11 cellular contexts compared by ENCODE assay signal in the genomic region with DNA sequence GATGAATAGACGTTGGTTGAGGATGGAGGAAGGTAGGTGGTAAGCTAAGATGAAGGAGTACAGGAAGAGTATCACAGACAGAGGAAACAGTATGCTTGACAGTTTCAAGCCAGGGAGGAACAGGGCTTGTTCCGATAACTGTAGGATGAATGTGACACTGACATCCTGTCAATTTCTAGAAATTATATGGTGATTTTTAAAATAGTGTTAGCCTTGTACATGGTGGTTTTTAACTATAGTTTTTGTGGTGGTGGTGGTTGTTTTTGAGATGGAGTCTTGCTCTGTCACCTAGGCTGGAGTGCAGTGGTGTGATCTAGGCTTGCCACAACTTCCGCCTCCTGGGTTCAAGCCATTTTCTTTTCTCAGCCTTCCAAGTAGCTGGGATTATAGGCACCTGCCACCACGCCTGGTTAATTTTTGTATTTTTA.
A peak's percentile ranks its signal among the peaks of the same experiment; 100 is the strongest.
DNase-seq lines count a peak whose midpoint lies in the region; ATAC-seq and TF ChIP-seq lines count a peak whose summit lies in the region.
"Had no signal": no experiment of that assay in that cellular context is flagged by ENCODE, and none has a peak within 500 bp of the region (broad histone marks: within the 10 kb centered on the region; RNA-seq: fewer than 3 reads in every experiment).

No MANE protein-coding gene starts in this region.

- intact Hi-C loops in CD4-positive, alpha-beta T cell (cut with DNase I, micrococcal nuclease), result no loop called here
- intact Hi-C loops in activated T-helper 1 cell treated with anti-CD3 and anti-CD28 coated beads, Interleukin-12 subunit alpha, Interleukin-12 subunit beta, Interleukin-2, Interleukin-4 antibody, amounts not matched to agents 30 ng/mL and 10 ng/mL and 1 ng/mL, durations not matched to agents 14 hours and 24 hours and 36 hours (cut with micrococcal nuclease), result loop anchor here (5.0 to 10.0 kb wide), 2 partner anchors 80 to 87 kb away; no protein-coding TSS in a partner anchor
- intact Hi-C loops in transverse colon (cut with DNase I; ENCODE audit: low total_unique reads), result no loop called here

- H3K27me3 ChIP-seq in CD4-positive, alpha-beta T cell (ENCODE audit: control insufficient read depth, insufficient read depth, low read length), result no peaks in the 10 kb centered on the region
- H3K27me3 ChIP-seq in muscle layer of duodenum (ENCODE audit: low read depth, low read length) (no peaks in the 10 kb centered on the region), transverse colon (no peaks in the 10 kb centered on the region)
- H3K27me3 ChIP-seq: sigmoid colon had no signal

- peak overlapping the region; percentile 3 for H3K4me3 Mint-ChIP-seq in CD4-positive, alpha-beta T cell
- H3K4me3 Mint-ChIP-seq in activated T-helper 1 cell treated with anti-CD3 and anti-CD28 coated beads, Interleukin-12 subunit alpha, Interleukin-12 subunit beta, Interleukin-2, Interleukin-4 antibody, amounts not matched to agents 30 ng/mL and 10 ng/mL and 1 ng/mL, durations not matched to agents 14 hours and 24 hours and 36 hours, result peak overlapping the region; percentile 13

- H3K36me3 Mint-ChIP-seq in CD4-positive, alpha-beta T cell (ENCODE audit: low read depth), result peaks cover 5% of the 10 kb centered on the region
- peaks cover 27% of the 10 kb centered on the region for H3K36me3 Mint-ChIP-seq in activated T-helper 1 cell treated with anti-CD3 and anti-CD28 coated beads, Interleukin-12 subunit alpha, Interleukin-12 subunit beta, Interleukin-2, Interleukin-4 antibody, amounts not matched to agents 30 ng/mL and 10 ng/mL and 1 ng/mL, durations not matched to agents 14 hours and 24 hours and 36 hours (ENCODE audit: low read depth)

- in situ Hi-C loops in transverse colon (cut with MboI; ENCODE audit: low pct_ligation_motif_present in 1 of 4, low pct_unique_long_range_greater_than_20kb in 1 of 4, low sequenced_read_pairs in 3 of 4), result no loop called here

- peaks cover 62% of the 10 kb centered on the region for H3K4me1 Mint-ChIP-seq in CD4-positive, alpha-beta T cell (ENCODE audit: low read depth)
- peaks cover 67% of the 10 kb centered on the region for H3K4me1 Mint-ChIP-seq in activated T-helper 1 cell treated with anti-CD3 and anti-CD28 coated beads, Interleukin-12 subunit alpha, Interleukin-12 subunit beta, Interleukin-2, Interleukin-4 antibody, amounts not matched to agents 30 ng/mL and 10 ng/mL and 1 ng/mL, durations not matched to agents 14 hours and 24 hours and 36 hours (ENCODE audit: low read depth)

- no peak overlapping the region for H3K27ac ChIP-seq in CD4-positive, alpha-beta T cell (ENCODE audit: low read depth, low read length)
- H3K27ac ChIP-seq in HEK293 (ENCODE audit: extremely low read depth, low read depth, low read length) (no peak overlapping the region), muscle layer of duodenum (ENCODE audit: low read length) (peak overlapping the region; percentile 48), transverse colon (no peak overlapping the region)

- CTCF ChIA-PET in CD4-positive, alpha-beta T cell (lab: Charles Lee), result interaction anchor here (1.0 kb wide), 1 partner anchor 7 kb away, joined by 3 read pairs; no protein-coding TSS in a partner anchor
- CTCF ChIA-PET in HEK293 (lab: Yijun Ruan, JAX), result interaction anchor here (0.6 kb wide), 1 partner anchor 543 kb away, joined by 3 read pairs; no protein-coding TSS in a partner anchor

- TF ChIP-seq CTCF in CD4-positive, alpha-beta T cell (IDR thresholded peaks at IDR 0.05), result no peak
- TF ChIP-seq CTCF in HEK293 (tag by site-specific recombination; IDR thresholded peaks at IDR 0.05) (no peak), transverse colon (IDR thresholded peaks at IDR 0.05) (no peak)

- no peak for TF ChIP-seq EP300 in transverse colon (IDR thresholded peaks at IDR 0.05; ENCODE audit: low read depth)

- peaks cover 5% of the 10 kb centered on the region for H3K4me1 ChIP-seq in HEK293 (ENCODE audit: control insufficient read depth, insufficient read depth, low read length)
- peaks cover 11 to 28% of the 10 kb centered on the region in 2 donors for H3K4me1 ChIP-seq in muscle layer of duodenum (ENCODE audit: control insufficient read depth in 1 of 2, insufficient read depth in 2 of 2, low read length in 2 of 2)
- peaks cover 34 to 69% (median 43%) of the 10 kb centered on the region in 4 donors for H3K4me1 ChIP-seq in transverse colon

- no peaks in the 10 kb centered on the region for H3K27me3 Mint-ChIP-seq in CD4-positive, alpha-beta T cell
- H3K27me3 Mint-ChIP-seq in activated T-helper 1 cell treated with anti-CD3 and anti-CD28 coated beads, Interleukin-12 subunit alpha, Interleukin-12 subunit beta, Interleukin-2, Interleukin-4 antibody, amounts not matched to agents 30 ng/mL and 10 ng/mL and 1 ng/mL, durations not matched to agents 14 hours and 24 hours and 36 hours (ENCODE audit: insufficient read depth), result no peaks in the 10 kb centered on the region

- no peaks in the 10 kb centered on the region for H3K36me3 ChIP-seq in HEK293 (ENCODE audit: control insufficient read depth in 2 of 2, insufficient read depth in 1 of 2, low read length in 2 of 2)
- H3K36me3 ChIP-seq in muscle layer of duodenum (ENCODE audit: control insufficient read depth in 1 of 2, insufficient read depth in 2 of 2, low read length in 2 of 2), result peaks cover 4 to 16% of the 10 kb centered on the region in 2 donors
- H3K36me3 ChIP-seq in transverse colon, result no peaks in the 10 kb centered on the region
- H3K36me3 ChIP-seq: sigmoid colon had no signal

- POLR2A ChIA-PET in CD4-positive, alpha-beta T cell (lab: Charles Lee), result interaction anchor here (4.1 kb wide), 1 partner anchor 25 kb away, joined by 18 read pairs; no protein-coding TSS in a partner anchor
- POLR2A ChIA-PET in HEK293 (lab: Yijun Ruan, JAX), result no interaction called here

- DNase-seq in CD4-positive, alpha-beta T cell, result no peak
- DNase-seq in activated T-helper 1 cell treated with anti-CD3 and anti-CD28 coated beads, Interleukin-12 subunit alpha, Interleukin-12 subunit beta, Interleukin-2, Interleukin-4 antibody, amounts not matched to agents 30 ng/mL and 10 ng/mL and 1 ng/mL, durations not matched to agents 14 hours and 24 hours and 36 hours (ENCODE audit: low spot score), result no peak
- DNase-seq in retina (no peak), islet precursor cell (no peak), HuH-7 (ENCODE audit: low spot score) (no peak), transverse colon (no peak)
- DNase-seq: caudate nucleus, NCI-H1417, sigmoid colon had no signal

- H3K9me3 Mint-ChIP-seq in CD4-positive, alpha-beta T cell, result no peaks in the 10 kb centered on the region
- no peaks in the 10 kb centered on the region for H3K9me3 Mint-ChIP-seq in activated T-helper 1 cell treated with anti-CD3 and anti-CD28 coated beads, Interleukin-12 subunit alpha, Interleukin-12 subunit beta, Interleukin-2, Interleukin-4 antibody, amounts not matched to agents 30 ng/mL and 10 ng/mL and 1 ng/mL, durations not matched to agents 14 hours and 24 hours and 36 hours

- TF ChIP-seq POLR2A in transverse colon (IDR thresholded peaks at IDR 0.05), result no peak

- H3K9me3 ChIP-seq in CD4-positive, alpha-beta T cell (ENCODE audit: control insufficient read depth, low read length), result no peaks in the 10 kb centered on the region
- H3K9me3 ChIP-seq in HEK293 (ENCODE audit: control insufficient read depth, insufficient read depth, low read depth, low read length), result no peaks in the 10 kb centered on the region
- H3K9me3 ChIP-seq in muscle layer of duodenum (ENCODE audit: control insufficient read depth in 1 of 2, low read length in 2 of 2), result no peaks in the 10 kb centered on the region
- no peaks in the 10 kb centered on the region for H3K9me3 ChIP-seq in transverse colon
- H3K9me3 ChIP-seq: sigmoid colon had no signal

- H3K27ac Mint-ChIP-seq in CD4-positive, alpha-beta T cell, result peak overlapping the region; percentile 35
- H3K27ac Mint-ChIP-seq in activated T-helper 1 cell treated with anti-CD3 and anti-CD28 coated beads, Interleukin-12 subunit alpha, Interleukin-12 subunit beta, Interleukin-2, Interleukin-4 antibody, amounts not matched to agents 30 ng/mL and 10 ng/mL and 1 ng/mL, durations not matched to agents 14 hours and 24 hours and 36 hours, result peak overlapping the region; percentile 70

- WGBS in transverse colon (ENCODE audit: low coverage in 1 of 2), 2 donors, result 73 to 86% methylated on average over 4 of the region's 4 CpGs

- ATAC-seq in CD4-positive, alpha-beta T cell (ENCODE audit: poor library complexity), result peak; percentile 32

- H3K4me3 ChIP-seq in HEK293 (ENCODE audit: low read depth, low read length) (no peak overlapping the region), muscle layer of duodenum (ENCODE audit: low read depth in 1 of 2, low read length in 2 of 2) (no peak overlapping the region), transverse colon (no peak overlapping the region)
- H3K4me3 ChIP-seq: sigmoid colon had no signal

TF ChIP-seq in HEK293, 187 proteins besides CTCF, POLR2A, EP300 and RAD21:
- no peak for TF ChIP-seq ZNF558 (tag by site-specific recombination; IDR thresholded peaks at IDR 0.05)
- TF ChIP-seq ZNF791 (tag by site-specific recombination; IDR thresholded peaks at IDR 0.05), result no peak
- 0 out of 2 replicates have a peak, but pooled peaks have one; percentile 49 for TF ChIP-seq ZNF600 (tag by site-specific recombination; IDR thresholded peaks at IDR 0.05)
